In genomic region chr1:29453502-29454240, GRCh38 we compare ENCODE assay signal across 8 cellular contexts.
DNase-seq lines count a peak whose midpoint lies in the region; ATAC-seq and TF ChIP-seq lines count a peak whose summit lies in the region.

No MANE protein-coding gene starts in this region.

- H3K4me3 ChIP-seq in brain microvascular endothelial cell (ENCODE audit: low read depth, low read length) = no peak overlapping the region

- no peak overlapping the region for H3K27ac ChIP-seq in brain microvascular endothelial cell

- H3K36me3 ChIP-seq in brain microvascular endothelial cell (replicated peaks) = no peaks in the 10 kb centered on the region

- H3K36me3 Mint-ChIP-seq in activated naive CD4-positive, alpha-beta T cell treated with anti-CD3 and anti-CD28 coated beads for 36 hours (ENCODE audit: low read depth) = no peaks in the 10 kb centered on the region

- no peak overlapping the region for H3K4me3 Mint-ChIP-seq in activated naive CD4-positive, alpha-beta T cell treated with anti-CD3 and anti-CD28 coated beads for 36 hours

- in situ Hi-C loops in brain microvascular endothelial cell (cut with HindIII; ENCODE audit: low pct_ligation_motif_present, low sequenced_read_pairs) = no loop called here

- H3K27me3 Mint-ChIP-seq in activated naive CD4-positive, alpha-beta T cell treated with anti-CD3 and anti-CD28 coated beads for 36 hours (ENCODE audit: low read depth) = peaks cover 2% of the 10 kb centered on the region

- TF ChIP-seq CTCF in brain microvascular endothelial cell (IDR thresholded peaks at IDR 0.05; ENCODE audit: low read depth, low read length, missing control alignments) = peak; percentile 48

- peaks cover 2% of the 10 kb centered on the region for H3K9me3 Mint-ChIP-seq in activated naive CD4-positive, alpha-beta T cell treated with anti-CD3 and anti-CD28 coated beads for 36 hours

- no peaks in the 10 kb centered on the region for H3K27me3 ChIP-seq in brain microvascular endothelial cell (replicated peaks)

- DNase-seq in NCI-H748 (lab: John Stamatoyannopoulos, UW; ENCODE audit: unreplicated experiment) = peak; percentile 24
- DNase-seq in NCI-H748 treated with DMSO at 0.1 percent for 48 hours (lab: John Stamatoyannopoulos, UW) = no peak
- DNase-seq in NCI-H1694 treated with DMSO at 0.1 percent for 48 hours (lab: John Stamatoyannopoulos, UW) = peak; percentile 60
- peak; percentile 29 for DNase-seq in brain microvascular endothelial cell
- no peak for DNase-seq in left lobe of liver (ENCODE audit: low spot score)
- DNase-seq in NCI-H128 (lab: John Stamatoyannopoulos, UW; ENCODE audit: unreplicated experiment) = no peak
- DNase-seq in activated naive CD4-positive, alpha-beta T cell treated with anti-CD3 and anti-CD28 coated beads for 36 hours = no peak

- peak; percentile 68 for ATAC-seq in left lobe of liver
- no peak for ATAC-seq in GM21737 (IDR thresholded peaks at IDR 0.05; ENCODE audit: unreplicated experiment)

- intact Hi-C loops in activated naive CD4-positive, alpha-beta T cell treated with anti-CD3 and anti-CD28 coated beads for 36 hours (cut with micrococcal nuclease) = loop anchor here (2.0 kb wide), 1 partner anchor 217 kb away; the partner anchor contains the start of gene PTPRU

- H3K27ac Mint-ChIP-seq in activated naive CD4-positive, alpha-beta T cell treated with anti-CD3 and anti-CD28 coated beads for 36 hours = no peak overlapping the region

- H3K4me1 Mint-ChIP-seq in activated naive CD4-positive, alpha-beta T cell treated with anti-CD3 and anti-CD28 coated beads for 36 hours (ENCODE audit: low read depth) = no peaks in the 10 kb centered on the region

- CTCF ChIA-PET in activated naive CD4-positive, alpha-beta T cell treated with anti-CD3 and anti-CD28 coated beads for 36 hours (lab: Charles Lee) = interaction anchor here (0.5 kb wide), 1 partner anchor 267 kb away, joined by 3 read pairs; no protein-coding TSS in a partner anchor

Comparison
In these comparisons a context has a peak if more than half of its experiments do, and no peak if none do; other contexts are left out.
1. DNase-seq: peak in NCI-H748 (single experiment), NCI-H1694 treated with DMSO at 0.1 percent for 48 hours (single experiment) and brain microvascular endothelial cell (single experiment); none in NCI-H748 treated with DMSO at 0.1 percent for 48 hours (single experiment), left lobe of liver (single experiment), NCI-H128 (single experiment) and activated naive CD4-positive, alpha-beta T cell treated with anti-CD3 and anti-CD28 coated beads for 36 hours (single experiment).